ENCODE assay signal across 11 cellular contexts in the genomic region with DNA sequence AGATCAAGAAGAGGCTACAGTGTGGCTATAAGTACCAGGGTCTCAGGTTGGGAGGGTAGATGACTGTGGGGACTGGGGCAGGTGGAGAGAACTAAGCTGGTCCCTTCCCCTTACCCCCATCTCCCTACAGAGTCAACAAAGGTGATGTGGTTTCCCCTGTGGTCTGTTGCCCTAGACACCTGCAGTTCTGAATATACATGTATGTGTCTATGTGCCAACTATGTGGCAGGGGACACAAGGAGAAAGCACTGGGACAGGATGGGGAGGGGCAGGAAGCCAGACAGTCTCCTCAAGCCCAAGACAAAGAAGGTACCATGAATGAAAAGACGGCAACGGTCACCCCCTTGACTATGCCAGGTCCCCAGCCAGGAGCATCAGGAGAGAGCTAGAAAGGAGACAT. TPM values are rescaled to one million over a fixed set of nuclear protein-coding genes. Genes with fewer than 3 reads are reported as not detected.
A peak's percentile ranks its signal among the peaks of the same experiment; 100 is the strongest.
DNase-seq lines count a peak whose midpoint lies in the region; ATAC-seq and TF ChIP-seq lines count a peak whose summit lies in the region.
"Had no signal": no experiment of that assay in that cellular context is flagged by ENCODE, and none has a peak within 500 bp of the region (broad histone marks: within the 10 kb centered on the region; RNA-seq: fewer than 3 reads in every experiment).

No MANE protein-coding gene starts in this region.

- 74 to 81% (median 77%) methylated on average over 2 of the region's 2 CpGs for WGBS in adrenal gland, 4 donors

- peak overlapping the region; percentile 32; the same call in 1 of the 2 replicates for H2AFZ ChIP-seq in OCI-LY7 (ENCODE audit: low read length)

- TF ChIP-seq POLR2A in adrenal gland (IDR thresholded peaks at IDR 0.05) (no peak), GM18505 (IDR thresholded peaks at IDR 0.05; ENCODE audit: borderline replicate concordance, extremely low read depth, insufficient read depth, insufficient read length) (no peak)

- H4K20me1 ChIP-seq in OCI-LY7 (ENCODE audit: insufficient read depth, low read length) = no peaks in the 10 kb centered on the region

- H3K4me3 ChIP-seq in CD4-positive, CD25-positive, alpha-beta regulatory T cell (ENCODE audit: low read depth, low read length) = peak overlapping the region; percentile 37
- H3K4me3 ChIP-seq in OCI-LY7 (ENCODE audit: low read depth, low read length, poor library complexity, severe bottlenecking) (no peak overlapping the region), adrenal gland (no peak overlapping the region), neutrophil (ENCODE audit: low read depth in 1 of 2, low read length in 1 of 2) (no peak overlapping the region)
- H3K4me3 ChIP-seq: dorsolateral prefrontal cortex had no signal

- peaks cover 67% of the 10 kb centered on the region for H3K4me1 ChIP-seq in CD4-positive, CD25-positive, alpha-beta regulatory T cell (ENCODE audit: control insufficient read depth, insufficient read depth, low read length, poor library complexity, severe bottlenecking)
- H3K4me1 ChIP-seq in OCI-LY7 (ENCODE audit: insufficient read depth, low read length, poor library complexity, severe bottlenecking) = peaks cover 70% of the 10 kb centered on the region
- H3K4me1 ChIP-seq in adrenal gland (replicated peaks in 1 of 2) = peaks cover 40 to 66% of the 10 kb centered on the region in 2 donors
- H3K4me1 ChIP-seq in neutrophil (ENCODE audit: control insufficient read depth in 1 of 2, insufficient read depth in 1 of 2, low read depth in 1 of 2, low read length in 1 of 2) = peaks cover 64% of the 10 kb centered on the region in 2 experiments

- no peaks in the 10 kb centered on the region for H3K9me2 ChIP-seq in OCI-LY7 (ENCODE audit: insufficient read depth, low read length)

- intact Hi-C loops in OCI-LY7 (cut with micrococcal nuclease; ENCODE audit: unreplicated experiment) = no loop called here
- intact Hi-C loops in adrenal gland (cut with DNase I) = no loop called here

- H3K9me3 ChIP-seq in CD4-positive, CD25-positive, alpha-beta regulatory T cell (ENCODE audit: control insufficient read depth in 2 of 2, low read length in 2 of 2) = no peaks in the 10 kb centered on the region
- H3K9me3 ChIP-seq in OCI-LY7 (ENCODE audit: low read length) (no peaks in the 10 kb centered on the region), adrenal gland (replicated peaks in 1 of 3) (no peaks in the 10 kb centered on the region), neutrophil (no peaks in the 10 kb centered on the region)

- POLR2A ChIA-PET in OCI-LY7 (lab: Charles Lee) = interaction anchor here (1.7 to 1.9 kb wide), 2 partner anchors 10 to 12 kb away, joined by 7 to 11 read pairs; no protein-coding TSS in a partner anchor

- no TSS peak for BruUV-seq in OCI-LY7 (replicated peaks; lab: Mats Ljungman, UMichigan)

- H3K4me3 Mint-ChIP-seq in CD4-positive, CD25-positive, alpha-beta regulatory T cell = peak overlapping the region; percentile 43 to 93 (median 73)

- H3K36me3 Mint-ChIP-seq in CD4-positive, CD25-positive, alpha-beta regulatory T cell = no peaks in the 10 kb centered on the region

- H3K36me3 ChIP-seq in CD4-positive, CD25-positive, alpha-beta regulatory T cell (ENCODE audit: control insufficient read depth, insufficient read depth, low read length) = no peaks in the 10 kb centered on the region
- no peaks in the 10 kb centered on the region for H3K36me3 ChIP-seq in OCI-LY7 (ENCODE audit: insufficient read depth, low read length)
- H3K36me3 ChIP-seq in adrenal gland (replicated peaks in 1 of 2) = no peaks in the 10 kb centered on the region
- no peaks in the 10 kb centered on the region for H3K36me3 ChIP-seq in neutrophil

- no peaks in the 10 kb centered on the region for H3K9me3 Mint-ChIP-seq in CD4-positive, CD25-positive, alpha-beta regulatory T cell

- peak in 2 of 3 donors; percentile 57 to 87 for DNase-seq in CD4-positive, CD25-positive, alpha-beta regulatory T cell
- DNase-seq in OCI-LY7 (ENCODE audit: low spot score) = peak; percentile 55
- no peak for DNase-seq in adrenal gland
- no peak for DNase-seq in OCI-M1 (lab: John Stamatoyannopoulos, UW)
- DNase-seq in stimulated activated CD4-positive, alpha-beta T cell treated with anti-CD3 and anti-CD28 coated beads, Interleukin-15, amount 100 ng/mL, for 24 hours = no peak
- DNase-seq: dorsolateral prefrontal cortex, hypothalamus, NCI-H1105 treated with DMSO at 0.1 percent for 48 hours had no signal

- CTCF ChIA-PET in OCI-LY7 (lab: Charles Lee; ENCODE audit: unreplicated experiment) = interaction anchor here (0.7 to 0.8 kb wide), 2 partner anchors 9 to 14 kb away, joined by 3 read pairs; no protein-coding TSS in a partner anchor

- H3K27me3 ChIP-seq in CD4-positive, CD25-positive, alpha-beta regulatory T cell (ENCODE audit: control insufficient read depth, insufficient read depth, low read length) = no peaks in the 10 kb centered on the region
- H3K27me3 ChIP-seq in adrenal gland (no peaks in the 10 kb centered on the region), neutrophil (no peaks in the 10 kb centered on the region)
- H3K27me3 ChIP-seq: dorsolateral prefrontal cortex had no signal

- H3K4me1 Mint-ChIP-seq in CD4-positive, CD25-positive, alpha-beta regulatory T cell = peaks cover 19 to 87% (median 57%) of the 10 kb centered on the region in 4 donors

- no peaks in the 10 kb centered on the region for H3K27me3 Mint-ChIP-seq in CD4-positive, CD25-positive, alpha-beta regulatory T cell

- H3K4me2 ChIP-seq in OCI-LY7 (ENCODE audit: low read length) = peak overlapping the region; percentile 37

- H3K27ac ChIP-seq in CD4-positive, CD25-positive, alpha-beta regulatory T cell (ENCODE audit: insufficient read depth, low read length, poor library complexity, severe bottlenecking) = peak overlapping the region; percentile 74
- H3K27ac ChIP-seq in OCI-LY7 (ENCODE audit: low read depth, low read length, poor library complexity, severe bottlenecking) (peak overlapping the region; percentile 35), adrenal gland (peak overlapping the region; percentile 79 to 99 (median 85)), neutrophil (peak overlapping the region; percentile 40)

- H3K27ac Mint-ChIP-seq in CD4-positive, CD25-positive, alpha-beta regulatory T cell = peak overlapping the region; percentile 92 to 97 (median 93)

- ATAC-seq in CD4-positive, CD25-positive, alpha-beta regulatory T cell (ENCODE audit: low read depth in 2 of 2) = peak; percentile 23 to 43
- no peak for ATAC-seq in HG02870 (IDR thresholded peaks at IDR 0.05; ENCODE audit: unreplicated experiment)
- no peak for ATAC-seq in GM18505 (IDR thresholded peaks at IDR 0.05; ENCODE audit: unreplicated experiment)

- TF ChIP-seq CTCF in OCI-LY7 (conservative IDR thresholded peaks at IDR 0.05; ENCODE audit: low read length) (no peak), adrenal gland (IDR thresholded peaks at IDR 0.05) (no peak), neutrophil (IDR thresholded peaks at IDR 0.05) (no peak)

- H3K79me2 ChIP-seq in OCI-LY7 (ENCODE audit: insufficient read depth, low read depth, low read length) = peaks cover 1% of the 10 kb centered on the region; the same call in 1 of the 2 replicates

RNA-seq across cellular contexts. Expression of a gene that starts 4.5 kb away (rescaled TPM):
- total RNA-seq in CD4-positive, CD25-positive, alpha-beta regulatory T cell = 163 TPM
- 10 to 100 TPM; 14.0 to 15.4 (median 15.3) TPM for polyA plus RNA-seq in CD4-positive, CD25-positive, alpha-beta regulatory T cell
- 38.4 and 45.9 TPM in 2 replicates for total RNA-seq in OCI-LY7 (2014; rRNA removed; shearing (Covaris generic))
- 130 and 131 TPM in 2 replicates for total RNA-seq in OCI-LY7 (2022)
- total RNA-seq in adrenal gland = 100 to 1,000 TPM in 5 of 8 donors, 10 to 100 TPM in 3; 66.6 to 178 (median 147) TPM
- polyA plus RNA-seq in adrenal gland = 100 to 1,000 TPM; 110 to 184 (median 164) TPM

RNA-seq across cellular contexts. Expression of a gene that starts 51.2 kb away (rescaled TPM):
- 4.9 TPM for total RNA-seq in CD4-positive, CD25-positive, alpha-beta regulatory T cell
- polyA plus RNA-seq in CD4-positive, CD25-positive, alpha-beta regulatory T cell = 10 to 100 TPM in 1 of 4 donors, 1 to 10 TPM in 3; 7.3 to 12.7 (median 8.7) TPM
- total RNA-seq in OCI-LY7 (2014; rRNA removed; shearing (Covaris generic)) = 3.8 and 9.6 TPM in 2 replicates
- total RNA-seq in OCI-LY7 (2022) (8.6 and 12.0 TPM in 2 replicates), adrenal gland (10 to 100 TPM; 52.5 to 91.9 (median 73.6) TPM)
- 10 to 100 TPM; 36.3 to 51.0 (median 44.8) TPM for polyA plus RNA-seq in adrenal gland

Comparison
In these comparisons a context has a peak if more than half of its experiments do, and no peak if none do; other contexts are left out.
1. ATAC-seq: peak in CD4-positive, CD25-positive, alpha-beta regulatory T cell (2 of 2); none in HG02870 (single experiment) and GM18505 (single experiment).
2. DNase-seq: peak in CD4-positive, CD25-positive, alpha-beta regulatory T cell (2 of 3) and OCI-LY7 (single experiment); none in adrenal gland (0 of 7), OCI-M1 (single experiment) and stimulated activated CD4-positive, alpha-beta T cell treated with anti-CD3 and anti-CD28 coated beads, Interleukin-15, amount 100 ng/mL, for 24 hours (single experiment).
3. H3K27ac ChIP-seq: peak in every context shown above with its lines; median percentile 85 in adrenal gland; 74 in CD4-positive, CD25-positive, alpha-beta regulatory T cell; 40 in neutrophil; 35 in OCI-LY7.